8 cellular contexts compared by ENCODE assay signal in the genomic region with DNA sequence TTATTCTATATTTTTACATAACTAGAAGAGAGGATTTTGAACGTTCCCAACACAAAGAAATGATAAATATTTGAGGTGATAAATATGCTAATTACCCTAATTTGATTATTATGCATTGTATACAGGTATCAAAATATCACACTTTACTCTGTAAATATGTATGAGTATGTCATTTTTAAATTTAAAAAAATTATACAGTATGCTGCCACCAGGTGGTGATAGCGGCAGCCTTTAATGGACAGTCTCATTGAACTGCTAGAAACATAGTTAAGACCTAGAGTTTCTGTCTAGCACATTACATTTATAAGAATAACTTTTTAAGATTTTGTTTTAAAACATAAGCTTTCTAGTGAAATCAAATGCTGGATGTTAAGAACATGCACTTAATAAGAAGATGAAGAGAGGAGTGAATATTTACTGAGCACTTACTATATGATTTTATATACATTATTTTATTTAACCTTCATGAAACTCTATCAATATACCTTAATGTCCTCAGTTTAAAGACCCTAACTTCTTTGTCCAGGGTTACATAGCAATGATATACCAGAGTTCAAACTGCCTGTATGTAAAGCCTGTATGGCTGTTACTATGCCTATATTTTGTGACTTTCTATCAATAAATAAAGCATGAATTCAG.
DNase-seq lines count a peak whose midpoint lies in the region; ATAC-seq, FAIRE-seq and TF ChIP-seq lines count a peak whose summit lies in the region.

No MANE protein-coding gene starts in this region.

- FAIRE-seq in H54 (lab: Jason Lieb, UNC), result no peak

- DNase-seq in CD1c-positive myeloid dendritic cell (ENCODE audit: extremely low spot score) (peak; percentile 8), RPMI7951 (ENCODE audit: low read depth) (peak; percentile 11), fibroblast of the aortic adventitia (ENCODE audit: low read depth) (peak; percentile 55), superior temporal gyrus (ENCODE audit: extremely low spot score) (peak; percentile 57), H54 (ENCODE audit: insufficient read length, low spot score) (no peak)

- TF ChIP-seq POLR2A in H54 (IDR thresholded peaks at IDR 0.05; ENCODE audit: low read depth, low read length), result no peak

- TF ChIP-seq CTCF in fibroblast of the aortic adventitia (IDR thresholded peaks at IDR 0.05; ENCODE audit: insufficient read depth, low read length), result peak; percentile 70

- no peak overlapping the region for H3K4me3 ChIP-seq in fibroblast of the aortic adventitia (ENCODE audit: low read depth, low read length)

- ATAC-seq in GM18508 (IDR thresholded peaks at IDR 0.05; ENCODE audit: insufficient read depth, unreplicated experiment) (peak; percentile 79), HG03159 (IDR thresholded peaks at IDR 0.05; ENCODE audit: unreplicated experiment) (peak; percentile 91), HG02840 (IDR thresholded peaks at IDR 0.05; ENCODE audit: low FRiP score, unreplicated experiment) (no peak)
